In the genomic region with DNA sequence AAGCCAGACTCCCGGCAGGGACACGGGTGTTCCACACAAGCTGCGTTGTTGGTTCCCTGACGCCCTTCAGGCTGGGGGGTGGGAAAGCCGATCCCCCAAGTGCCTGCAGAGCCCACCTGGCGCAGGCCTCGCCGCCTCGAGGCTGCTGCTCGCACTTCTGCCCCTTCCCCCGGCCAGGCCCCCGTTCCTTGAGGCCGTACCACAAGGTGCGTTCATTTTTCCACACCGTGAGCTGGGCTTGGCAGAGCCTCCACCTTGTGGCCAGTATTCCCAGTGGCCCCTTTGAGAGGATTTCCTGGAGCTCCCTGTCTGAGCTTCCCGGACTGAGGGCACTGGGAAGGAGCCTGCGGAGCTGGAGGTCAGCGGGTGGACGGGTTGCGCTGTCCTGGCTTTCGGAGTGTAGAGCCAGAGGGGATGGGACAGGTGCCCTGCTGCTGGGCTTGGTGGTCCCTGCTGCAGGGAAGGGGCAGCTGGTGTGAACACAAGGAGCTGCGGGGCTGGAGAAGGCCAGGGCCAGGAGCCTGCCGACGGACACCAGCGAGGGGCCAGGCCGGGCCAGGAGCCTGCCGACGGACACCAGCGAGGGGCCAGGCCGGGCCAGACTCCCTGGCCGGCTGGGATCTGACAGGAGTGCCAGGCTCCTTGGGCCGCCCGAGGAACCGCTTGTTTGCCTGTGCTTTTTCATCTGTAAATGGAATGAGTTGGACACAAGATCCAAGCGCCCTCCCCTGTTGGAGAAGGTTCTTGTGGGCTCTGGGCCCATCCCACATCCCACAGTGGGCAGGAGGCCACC, we compare ENCODE assay signal across 1 cellular context.
A peak's percentile ranks its signal among the peaks of the same experiment; 100 is the strongest.
TF ChIP-seq lines count a peak whose summit lies in the region.

No MANE protein-coding gene starts in this region.

TF ChIP-seq in K562, 482 proteins besides CTCF, POLR2A, EP300 and RAD21:
- 0 out of 2 replicates have a peak, but pooled peaks have one; percentile 20 for TF ChIP-seq RBFOX2 (IDR thresholded peaks at IDR 0.05; ENCODE audit: low read depth, low read length)
- TF ChIP-seq, protein P1, sequence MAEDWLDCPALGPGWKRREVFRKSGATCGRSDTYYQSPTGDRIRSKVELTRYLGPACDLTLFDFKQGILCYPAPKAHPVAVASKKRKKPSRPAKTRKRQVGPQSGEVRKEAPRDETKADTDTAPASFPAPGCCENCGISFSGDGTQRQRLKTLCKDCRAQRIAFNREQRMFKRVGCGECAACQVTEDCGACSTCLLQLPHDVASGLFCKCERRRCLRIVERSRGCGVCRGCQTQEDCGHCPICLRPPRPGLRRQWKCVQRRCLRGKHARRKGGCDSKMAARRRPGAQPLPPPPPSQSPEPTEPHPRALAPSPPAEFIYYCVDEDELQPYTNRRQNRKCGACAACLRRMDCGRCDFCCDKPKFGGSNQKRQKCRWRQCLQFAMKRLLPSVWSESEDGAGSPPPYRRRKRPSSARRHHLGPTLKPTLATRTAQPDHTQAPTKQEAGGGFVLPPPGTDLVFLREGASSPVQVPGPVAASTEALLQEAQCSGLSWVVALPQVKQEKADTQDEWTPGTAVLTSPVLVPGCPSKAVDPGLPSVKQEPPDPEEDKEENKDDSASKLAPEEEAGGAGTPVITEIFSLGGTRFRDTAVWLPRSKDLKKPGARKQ (CRISPR knock-in tag; IDR thresholded peaks at IDR 0.05): no peak
- TF ChIP-seq TAF9B (IDR thresholded peaks at IDR 0.05; ENCODE audit: partially characterized antibody): no peak
- TF ChIP-seq, protein P2, sequence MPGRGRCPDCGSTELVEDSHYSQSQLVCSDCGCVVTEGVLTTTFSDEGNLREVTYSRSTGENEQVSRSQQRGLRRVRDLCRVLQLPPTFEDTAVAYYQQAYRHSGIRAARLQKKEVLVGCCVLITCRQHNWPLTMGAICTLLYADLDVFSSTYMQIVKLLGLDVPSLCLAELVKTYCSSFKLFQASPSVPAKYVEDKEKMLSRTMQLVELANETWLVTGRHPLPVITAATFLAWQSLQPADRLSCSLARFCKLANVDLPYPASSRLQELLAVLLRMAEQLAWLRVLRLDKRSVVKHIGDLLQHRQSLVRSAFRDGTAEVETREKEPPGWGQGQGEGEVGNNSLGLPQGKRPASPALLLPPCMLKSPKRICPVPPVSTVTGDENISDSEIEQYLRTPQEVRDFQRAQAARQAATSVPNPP (IDR thresholded peaks at IDR 0.05; ENCODE audit: borderline replicate concordance, insufficient read depth, insufficient read length): no peak
- TF ChIP-seq, protein P3, sequence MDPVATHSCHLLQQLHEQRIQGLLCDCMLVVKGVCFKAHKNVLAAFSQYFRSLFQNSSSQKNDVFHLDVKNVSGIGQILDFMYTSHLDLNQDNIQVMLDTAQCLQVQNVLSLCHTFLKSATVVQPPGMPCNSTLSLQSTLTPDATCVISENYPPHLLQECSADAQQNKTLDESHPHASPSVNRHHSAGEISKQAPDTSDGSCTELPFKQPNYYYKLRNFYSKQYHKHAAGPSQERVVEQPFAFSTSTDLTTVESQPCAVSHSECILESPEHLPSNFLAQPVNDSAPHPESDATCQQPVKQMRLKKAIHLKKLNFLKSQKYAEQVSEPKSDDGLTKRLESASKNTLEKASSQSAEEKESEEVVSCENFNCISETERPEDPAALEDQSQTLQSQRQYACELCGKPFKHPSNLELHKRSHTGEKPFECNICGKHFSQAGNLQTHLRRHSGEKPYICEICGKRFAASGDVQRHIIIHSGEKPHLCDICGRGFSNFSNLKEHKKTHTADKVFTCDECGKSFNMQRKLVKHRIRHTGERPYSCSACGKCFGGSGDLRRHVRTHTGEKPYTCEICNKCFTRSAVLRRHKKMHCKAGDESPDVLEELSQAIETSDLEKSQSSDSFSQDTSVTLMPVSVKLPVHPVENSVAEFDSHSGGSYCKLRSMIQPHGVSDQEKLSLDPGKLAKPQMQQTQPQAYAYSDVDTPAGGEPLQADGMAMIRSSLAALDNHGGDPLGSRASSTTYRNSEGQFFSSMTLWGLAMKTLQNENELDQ (CRISPR knock-in tag; IDR thresholded peaks at IDR 0.05; ENCODE audit: borderline replicate concordance): no peak
- TF ChIP-seq, protein P4, sequence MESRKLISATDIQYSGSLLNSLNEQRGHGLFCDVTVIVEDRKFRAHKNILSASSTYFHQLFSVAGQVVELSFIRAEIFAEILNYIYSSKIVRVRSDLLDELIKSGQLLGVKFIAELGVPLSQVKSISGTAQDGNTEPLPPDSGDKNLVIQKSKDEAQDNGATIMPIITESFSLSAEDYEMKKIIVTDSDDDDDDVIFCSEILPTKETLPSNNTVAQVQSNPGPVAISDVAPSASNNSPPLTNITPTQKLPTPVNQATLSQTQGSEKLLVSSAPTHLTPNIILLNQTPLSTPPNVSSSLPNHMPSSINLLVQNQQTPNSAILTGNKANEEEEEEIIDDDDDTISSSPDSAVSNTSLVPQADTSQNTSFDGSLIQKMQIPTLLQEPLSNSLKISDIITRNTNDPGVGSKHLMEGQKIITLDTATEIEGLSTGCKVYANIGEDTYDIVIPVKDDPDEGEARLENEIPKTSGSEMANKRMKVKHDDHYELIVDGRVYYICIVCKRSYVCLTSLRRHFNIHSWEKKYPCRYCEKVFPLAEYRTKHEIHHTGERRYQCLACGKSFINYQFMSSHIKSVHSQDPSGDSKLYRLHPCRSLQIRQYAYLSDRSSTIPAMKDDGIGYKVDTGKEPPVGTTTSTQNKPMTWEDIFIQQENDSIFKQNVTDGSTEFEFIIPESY (CRISPR knock-in tag; IDR thresholded peaks at IDR 0.05): 0 out of 2 replicates have a peak, but pooled peaks have one; percentile 44
- no peak for TF ChIP-seq CHD2 (IDR thresholded peaks at IDR 0.05; ENCODE audit: low read depth, low read length)
- no peak for TF ChIP-seq ESRRB (CRISPR knock-in tag; IDR thresholded peaks at IDR 0.05; ENCODE audit: borderline replicate concordance)
- TF ChIP-seq POLR2G (IDR thresholded peaks at IDR 0.05; ENCODE audit: low read depth, low read length): peak; percentile 38; the same call in 1 of the 2 replicates
- no peak for TF ChIP-seq NCOR1 (IDR thresholded peaks at IDR 0.05)
- no peak for TF ChIP-seq NFIX (CRISPR knock-in tag; IDR thresholded peaks at IDR 0.05; ENCODE audit: low read depth)
- no peak for TF ChIP-seq MAFF (IDR thresholded peaks at IDR 0.05; ENCODE audit: low read length)
- TF ChIP-seq, protein P5, sequence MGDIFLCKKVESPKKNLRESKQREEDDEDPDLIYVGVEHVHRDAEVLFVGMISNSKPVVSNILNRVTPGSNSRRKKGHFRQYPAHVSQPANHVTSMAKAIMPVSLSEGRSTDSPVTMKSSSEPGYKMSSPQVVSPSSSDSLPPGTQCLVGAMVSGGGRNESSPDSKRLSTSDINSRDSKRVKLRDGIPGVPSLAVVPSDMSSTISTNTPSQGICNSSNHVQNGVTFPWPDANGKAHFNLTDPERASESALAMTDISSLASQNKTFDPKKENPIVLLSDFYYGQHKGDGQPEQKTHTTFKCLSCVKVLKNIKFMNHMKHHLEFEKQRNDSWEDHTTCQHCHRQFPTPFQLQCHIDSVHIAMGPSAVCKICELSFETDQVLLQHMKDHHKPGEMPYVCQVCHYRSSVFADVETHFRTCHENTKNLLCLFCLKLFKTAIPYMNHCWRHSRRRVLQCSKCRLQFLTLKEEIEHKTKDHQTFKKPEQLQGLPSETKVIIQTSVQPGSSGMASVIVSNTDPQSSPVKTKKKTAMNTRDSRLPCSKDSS (IDR thresholded peaks at IDR 0.05; ENCODE audit: low read depth, partially characterized antibody): no peak
- peak; percentile 26 for TF ChIP-seq RBM22 (IDR thresholded peaks at IDR 0.05; ENCODE audit: low read depth, low read length, poor library complexity, severe bottlenecking)
